ENCODE assay signal across 28 cellular contexts in genomic region chr6:16092990-16093389, GRCh38. TPM values are rescaled to one million over a fixed set of nuclear protein-coding genes. Genes with fewer than 3 reads are reported as not detected.
A peak's percentile ranks its signal among the peaks of the same experiment; 100 is the strongest.
DNase-seq lines count a peak whose midpoint lies in the region; ATAC-seq, FAIRE-seq and TF ChIP-seq lines count a peak whose summit lies in the region.
"Had no signal": no experiment of that assay in that cellular context is flagged by ENCODE, and none has a peak within 500 bp of the region (broad histone marks: within the 10 kb centered on the region; RNA-seq: fewer than 3 reads in every experiment).

No MANE protein-coding gene starts in this region.

- intact Hi-C loops in K562 (cut with micrococcal nuclease): no loop called here
- intact Hi-C loops in ascending aorta (cut with DNase I): no loop called here

- POLR2A ChIA-PET in K562 (lab: Yijun Ruan, JAX): interaction anchor here (1.1 kb wide), 3 partner anchors 10 to 16 kb away, joined by 3 to 6 read pairs (median 4); no protein-coding TSS in a partner anchor

- WGBS in K562 (ENCODE audit: insufficient coverage, low coverage, missing lambda C conversion rate): 25% methylated on average over 5 of the region's 5 CpGs

- H3K4me3 ChIP-seq in K562: no peak overlapping the region
- H3K4me3 ChIP-seq in ascending aorta: no peak overlapping the region
- H3K4me3 ChIP-seq: SK-N-MC, thyroid gland, vagina had no signal

- TF ChIP-seq EP300 in K562 (IDR thresholded peaks at IDR 0.05; ENCODE audit: low read length): no peak

- H3K36me3 ChIP-seq in K562 (ENCODE audit: control insufficient read depth, insufficient read depth, low read length) (no peaks in the 10 kb centered on the region), ascending aorta (no peaks in the 10 kb centered on the region)
- H3K36me3 ChIP-seq: thyroid gland, vagina, WERI-Rb-1 had no signal

- H4K20me1 ChIP-seq in K562 (replicated peaks; ENCODE audit: control insufficient read depth, insufficient read depth, low read length): no peaks in the 10 kb centered on the region

- no TSS peak for BruUV-seq in K562 (replicated peaks; lab: Mats Ljungman, UMichigan)

- TF ChIP-seq RAD21 in K562 (CRISPR knock-in tag; conservative IDR thresholded peaks at IDR 0.05 in 1 of 2, IDR thresholded peaks at IDR 0.05 in 1 of 2): no peak

- CTCF ChIA-PET in K562 (lab: Yijun Ruan, JAX; ENCODE audit: low intra/inter-chr PET ratio): interaction anchor here (0.7 kb wide), 1 partner anchor 392 kb away, joined by 3 read pairs; no protein-coding TSS in a partner anchor

- in situ Hi-C loops in K562 (cut with MboI): no loop called here

- no peak for TF ChIP-seq POLR2A in K562 (conservative IDR thresholded peaks at IDR 0.05)

- FAIRE-seq in K562 (lab: Jason Lieb, UNC): no peak
- FAIRE-seq: islet of Langerhans had no signal

- H3K27me3 ChIP-seq in K562 (ENCODE audit: control insufficient read depth in 2 of 2, insufficient read depth in 2 of 2, low read length in 2 of 2) (no peaks in the 10 kb centered on the region), ascending aorta (no peaks in the 10 kb centered on the region)
- H3K27me3 ChIP-seq: thyroid gland, vagina had no signal

- H3K27ac ChIP-seq in K562 (ENCODE audit: extremely low read depth, low read depth, low read length) (no peak overlapping the region), ascending aorta (no peak overlapping the region)
- H3K27ac ChIP-seq: RWPE1, SK-N-MC, thyroid gland, vagina, WERI-Rb-1 had no signal

- peak overlapping the region; percentile 10; the same call in 1 of the 2 replicates for H2AFZ ChIP-seq in K562 (ENCODE audit: low read depth, low read length)

- no peak overlapping the region for H3K9ac ChIP-seq in K562 (ENCODE audit: insufficient read depth in 1 of 2, low read depth in 2 of 2, low read length in 2 of 2)

- H3K9me3 ChIP-seq in K562 (replicated peaks; ENCODE audit: control insufficient read depth, insufficient read depth, low read depth, low read length): peaks cover 8% of the 10 kb centered on the region
- H3K9me3 ChIP-seq in ascending aorta: no peaks in the 10 kb centered on the region
- H3K9me3 ChIP-seq: thyroid gland, vagina had no signal

- DNase-seq in NOMO-1 treated with dmso at 0.1 percent for 144 hours (lab: John Stamatoyannopoulos, UW; ENCODE audit: unreplicated experiment) (peak; percentile 39), K562 (ENCODE audit: extremely low read depth in 1 of 4, low spot score in 3 of 4) (no peak), ascending aorta (ENCODE audit: low spot score in 2 of 2) (no peak)
- no peak for DNase-seq in effector CD8-positive, alpha-beta T cell (lab: John Stamatoyannopoulos, UW)
- DNase-seq: activated CD4-positive, alpha-beta T cell treated with anti-CD3 and anti-CD28 coated beads, Interleukin-2, amount 10 ng/mL, durations not matched to agents 24 days and 14 days; activated CD8-positive, alpha-beta memory T cell treated with anti-CD3 and anti-CD28 coated beads, Interleukin-2, amount 10 ng/mL, durations not matched to agents 7 days and 5 days; activated naive CD4-positive, alpha-beta T cell treated with Interleukin-2 at 50 U/mL for 16 hours; Calu3; cerebellar nuclear complex; DMS79 treated with DMSO at 0.1 percent for 48 hours; left ventricle myocardium superior; naive B cell; NCI-H2029; NCI-H526 treated with DMSO at 0.1 percent for 48 hours; stimulated activated naive CD8-positive, alpha-beta T cell treated with anti-CD3 and anti-CD28 coated beads, Interleukin-15, Interleukin-2, amounts not matched to agents 100 U/mL and 50 U/mL, for 24 hours; T-helper 2 cell; thyroid gland; WERI-Rb-1 had no signal

- H3K4me1 ChIP-seq in K562 (replicated peaks in 1 of 2; ENCODE audit: control insufficient read depth in 2 of 2, insufficient read depth in 2 of 2, low read length in 2 of 2): peaks cover 0 to 20% of the 10 kb centered on the region in 2 experiments; a peak in 4 of 5 replicates
- H3K4me1 ChIP-seq in ascending aorta: no peaks in the 10 kb centered on the region
- H3K4me1 ChIP-seq: thyroid gland, vagina had no signal

- TF ChIP-seq CTCF in K562 (IDR thresholded peaks at IDR 0.05 in 2 of 3, conservative IDR thresholded peaks at IDR 0.05 in 1 of 3; ENCODE audit: insufficient read depth in 2 of 3, low read depth in 1 of 3, low read length in 3 of 3) (no peak), ascending aorta (IDR thresholded peaks at IDR 0.05) (no peak)

- ATAC-seq in GM18858 (IDR thresholded peaks at IDR 0.05; ENCODE audit: unreplicated experiment) (peak; percentile 46), HG02981 (IDR thresholded peaks at IDR 0.05; ENCODE audit: unreplicated experiment) (peak; percentile 58), K562 (no peak), GM21786 (IDR thresholded peaks at IDR 0.05; ENCODE audit: unreplicated experiment) (no peak), HG02885 (IDR thresholded peaks at IDR 0.05; ENCODE audit: poor library complexity, unreplicated experiment) (no peak)
- ATAC-seq: activated CD8-positive, alpha-beta memory T cell treated with anti-CD3 and anti-CD28 coated beads, Interleukin-2, amount 10 ng/mL, durations not matched to agents 7 days and 5 days; HCT116; sciatic nerve; stimulated activated naive CD8-positive, alpha-beta T cell treated with anti-CD3 and anti-CD28 coated beads, Interleukin-15, Interleukin-2, amounts not matched to agents 100 U/mL and 50 U/mL, for 24 hours had no signal

- no peaks in the 10 kb centered on the region for H3K79me2 ChIP-seq in K562 (ENCODE audit: control insufficient read depth, insufficient read depth, low read length)

- no peak overlapping the region for H3K4me2 ChIP-seq in K562 (ENCODE audit: insufficient read depth, low read length)

- no peaks in the 10 kb centered on the region for H3K9me1 ChIP-seq in K562 (ENCODE audit: control insufficient read depth, insufficient read depth, low read length)

TF ChIP-seq in K562, 482 proteins besides CTCF, POLR2A, EP300 and RAD21:
- no peak for TF ChIP-seq MAFF (IDR thresholded peaks at IDR 0.05; ENCODE audit: low read length)
- TF ChIP-seq ELF2 (CRISPR knock-in tag; IDR thresholded peaks at IDR 0.05): no peak

RNA-seq across cellular contexts. Expression of gene MYLIP, which starts 35.9 kb away (rescaled TPM):
- 54.7 and 71.0 TPM in 2 replicates for total RNA-seq in K562 (2011; cell fraction: chromatin; rRNA removed; ENCODE audit: low replicate concordance)
- 35.4 TPM in 2 replicates for total RNA-seq in K562 (2011; cell fraction: nucleolus; rRNA removed)
- total RNA-seq in K562 (2011; cell fraction: nucleoplasm; rRNA removed): 46.5 and 66.0 TPM in 2 replicates
- 31.1 and 31.5 TPM in 2 replicates for total RNA-seq in K562 (2014; rRNA removed)
- 27.2 and 29.2 TPM in 2 replicates for total RNA-seq in K562 (2014; rRNA removed; fragmentation: Illumina TruSeq; extraction: Trizol)
- 37.8 and 43.5 TPM in 2 replicates for total RNA-seq in K562 (2015; rRNA removed; fragmentation: Illumina TruSeq; extraction: Trizol)
- total RNA-seq in K562 (2021): 32.5 and 34.4 TPM in 2 replicates
- polyA plus RNA-seq in K562 (2011; rRNA removed): 41.9 and 46.1 TPM in 2 replicates
- 21.3 and 30.8 TPM in 2 replicates for polyA plus RNA-seq in K562 (2011; cell fraction: cytosol; rRNA removed)
- polyA plus RNA-seq in K562 (2011; cell fraction: nucleus; rRNA removed): 66.4 and 72.9 TPM in 2 replicates
- polyA plus RNA-seq in K562 (2012): 31.8 and 37.9 TPM in 2 replicates
- 27.1 and 29.8 TPM in 2 replicates for polyA plus RNA-seq in K562 (2014; fragmentation: Illumina TruSeq; extraction: Trizol)
- 10 to 100 TPM; 10.8 to 12.9 TPM for polyA plus RNA-seq in K562 (2014; fragmentation: Nextera tagmentation; extraction: Ambion mirVana)
- polyA plus RNA-seq in K562 (2014; rRNA removed): 33.4 and 37.1 TPM in 2 replicates
- 49.0 and 49.4 TPM in 2 replicates for polyA minus RNA-seq in K562 (2011; rRNA and poly(A)+ RNA removed)
- 22.9 and 24.3 TPM in 2 replicates for polyA minus RNA-seq in K562 (2011; cell fraction: cytosol; rRNA and poly(A)+ RNA removed)
- polyA minus RNA-seq in K562 (2011; cell fraction: nucleus; rRNA and poly(A)+ RNA removed): 36.1 and 55.1 TPM in 2 replicates
- 36.1 TPM for total RNA-seq in ascending aorta

Comparison
In these comparisons a context has a peak if more than half of its experiments do, and no peak if none do; other contexts are left out.
1. ATAC-seq: peak in GM18858 (single experiment) and HG02981 (single experiment); none in K562 (single experiment), GM21786 (single experiment) and HG02885 (single experiment).